ENCODE assay signal across 2 cellular contexts in genomic region chr10:125085281-125085680, GRCh38.
TF ChIP-seq lines count a peak whose summit lies in the region.

No MANE protein-coding gene starts in this region.

TF ChIP-seq in liver, 16 proteins besides CTCF, POLR2A, EP300 and RAD21 (continued from another document):
- TF ChIP-seq HNF4A (conservative IDR thresholded peaks at IDR 0.05) (no peak), EGR1 (IDR thresholded peaks at IDR 0.05; ENCODE audit: low read depth in 2 of 2) (no peak), SP1 (IDR thresholded peaks at IDR 0.05) (no peak), JUND (IDR thresholded peaks at IDR 0.05) (no peak)

TF ChIP-seq in HepG2, 621 proteins besides CTCF, POLR2A, EP300 and RAD21 (continued from another document):
- TF ChIP-seq MAFK (conservative IDR thresholded peaks at IDR 0.05 in 1 of 2, IDR thresholded peaks at IDR 0.05 in 1 of 2; ENCODE audit: low read length in 2 of 2) (no peak), REPIN1 (CRISPR knock-in tag; IDR thresholded peaks at IDR 0.05; ENCODE audit: borderline replicate concordance, low read depth) (no peak), ZSCAN29 (CRISPR knock-in tag; conservative IDR thresholded peaks at IDR 0.05) (no peak)
